ENCODE assay signal across 10 cellular contexts in the genomic region with DNA sequence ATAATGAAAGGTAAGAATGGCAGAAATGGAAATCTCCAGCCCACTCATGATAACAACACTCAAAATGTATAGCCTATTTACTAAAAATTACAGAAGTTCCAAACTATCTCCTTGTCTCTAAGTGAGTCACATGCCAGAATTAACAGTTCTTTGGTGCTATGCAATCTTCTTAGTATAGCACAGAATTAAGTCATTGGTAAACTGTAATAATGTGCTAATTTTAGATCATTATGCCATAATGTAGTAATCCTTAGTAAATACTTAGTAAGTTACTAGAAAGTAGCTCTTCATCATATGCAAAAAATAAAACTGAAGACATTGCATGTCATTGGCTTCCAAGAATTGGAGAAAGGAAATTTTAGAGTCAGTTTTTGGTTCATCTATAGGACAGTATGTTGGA. TPM values are rescaled to one million over a fixed set of nuclear protein-coding genes. Genes with fewer than 3 reads are reported as not detected.
A peak's percentile ranks its signal among the peaks of the same experiment; 100 is the strongest.
DNase-seq lines count a peak whose midpoint lies in the region; ATAC-seq and TF ChIP-seq lines count a peak whose summit lies in the region.
"Had no signal": no experiment of that assay in that cellular context is flagged by ENCODE, and none has a peak within 500 bp of the region (broad histone marks: within the 10 kb centered on the region; RNA-seq: fewer than 3 reads in every experiment).

No MANE protein-coding gene starts in this region.

- H3K36me3 Mint-ChIP-seq in activated naive CD4-positive, alpha-beta T cell treated with anti-CD3 and anti-CD28 coated beads for 36 hours (ENCODE audit: low read depth), result peaks cover 59% of the 10 kb centered on the region
- peaks cover 84% of the 10 kb centered on the region for H3K36me3 Mint-ChIP-seq in activated naive CD4-positive, alpha-beta T cell treated with anti-CD3 and anti-CD28 coated beads, Interleukin-2, amount 10 ng/mL, durations not matched to agents 7 days and 5 days
- peaks cover 75% of the 10 kb centered on the region for H3K36me3 Mint-ChIP-seq in stimulated activated effector memory CD8-positive, alpha-beta T cell treated with anti-CD3 and anti-CD28 coated beads, Interleukin-12 subunit alpha, Interleukin-12 subunit beta, amount 100 ng/mL, for 72 hours

- no peaks in the 10 kb centered on the region for H3K9me3 Mint-ChIP-seq in activated naive CD4-positive, alpha-beta T cell treated with anti-CD3 and anti-CD28 coated beads for 36 hours
- H3K9me3 Mint-ChIP-seq in activated naive CD4-positive, alpha-beta T cell treated with anti-CD3 and anti-CD28 coated beads, Interleukin-2, amount 10 ng/mL, durations not matched to agents 7 days and 5 days, result peaks cover 15% of the 10 kb centered on the region
- H3K9me3 Mint-ChIP-seq in stimulated activated effector memory CD8-positive, alpha-beta T cell treated with anti-CD3 and anti-CD28 coated beads, Interleukin-12 subunit alpha, Interleukin-12 subunit beta, amount 100 ng/mL, for 72 hours, result peaks cover 4% of the 10 kb centered on the region

- H3K4me3 ChIP-seq in RWPE2 (ENCODE audit: severe bottlenecking), result no peak overlapping the region

- ATAC-seq in RWPE2 (ENCODE audit: low read depth), result peak; percentile 24; the same call in 1 of the 3 replicates
- peak; percentile 77 for ATAC-seq in stimulated activated effector memory CD8-positive, alpha-beta T cell treated with anti-CD3 and anti-CD28 coated beads, Interleukin-12 subunit alpha, Interleukin-12 subunit beta, amount 100 ng/mL, for 72 hours
- no peak for ATAC-seq in HG02623 (IDR thresholded peaks at IDR 0.05; ENCODE audit: unreplicated experiment)

- H3K27me3 ChIP-seq in RWPE2 (ENCODE audit: insufficient read depth, poor library complexity, severe bottlenecking), result no peaks in the 10 kb centered on the region

- DNase-seq in activated naive CD4-positive, alpha-beta T cell treated with anti-CD3 and anti-CD28 coated beads for 36 hours, result no peak
- DNase-seq in activated naive CD4-positive, alpha-beta T cell treated with anti-CD3 and anti-CD28 coated beads, Interleukin-2, amount 10 ng/mL, durations not matched to agents 7 days and 5 days, result no peak
- DNase-seq in RWPE2 (ENCODE audit: low spot score), result no peak
- DNase-seq in dermis blood vessel endothelial cell, result peak; percentile 35
- no peak for DNase-seq in stimulated activated effector memory CD8-positive, alpha-beta T cell treated with anti-CD3 and anti-CD28 coated beads, Interleukin-12 subunit alpha, Interleukin-12 subunit beta, amount 100 ng/mL, for 72 hours (ENCODE audit: low spot score in 2 of 2)
- no peak for DNase-seq in head of caudate nucleus
- DNase-seq in iPS-NIHi7 (ENCODE audit: extremely low spot score), result no peak
- DNase-seq: cerebellar nuclear complex; stimulated activated CD4-positive, alpha-beta T cell treated with anti-CD3 and anti-CD28 coated beads, Interleukin-12 subunit alpha, Interleukin-12 subunit beta, amount 100 ng/mL, for 4 hours had no signal

- CTCF ChIA-PET in activated naive CD4-positive, alpha-beta T cell treated with anti-CD3 and anti-CD28 coated beads for 36 hours (lab: Charles Lee), result interaction anchor here (0.6 to 1.4 kb wide), 2 partner anchors 39 to 41 kb away, joined by 3 to 5 read pairs; no protein-coding TSS in a partner anchor
- CTCF ChIA-PET in activated naive CD4-positive, alpha-beta T cell treated with anti-CD3 and anti-CD28 coated beads, Interleukin-2, amount 10 ng/mL, durations not matched to agents 7 days and 5 days (lab: Charles Lee), result interaction anchor here (1.0 kb wide), 1 partner anchor 23 kb away, joined by 4 read pairs; no protein-coding TSS in a partner anchor

- peak overlapping the region; percentile 87 for H3K27ac ChIP-seq in RWPE2 (ENCODE audit: poor library complexity, severe bottlenecking)

- H3K4me1 Mint-ChIP-seq in activated naive CD4-positive, alpha-beta T cell treated with anti-CD3 and anti-CD28 coated beads for 36 hours (ENCODE audit: low read depth), result peaks cover 84% of the 10 kb centered on the region
- H3K4me1 Mint-ChIP-seq in activated naive CD4-positive, alpha-beta T cell treated with anti-CD3 and anti-CD28 coated beads, Interleukin-2, amount 10 ng/mL, durations not matched to agents 7 days and 5 days, result peaks cover 87% of the 10 kb centered on the region
- H3K4me1 Mint-ChIP-seq in stimulated activated effector memory CD8-positive, alpha-beta T cell treated with anti-CD3 and anti-CD28 coated beads, Interleukin-12 subunit alpha, Interleukin-12 subunit beta, amount 100 ng/mL, for 72 hours, result peaks cover 84% of the 10 kb centered on the region

- H3K36me3 ChIP-seq in RWPE2 (ENCODE audit: low read depth), result no peaks in the 10 kb centered on the region

- no peaks in the 10 kb centered on the region for H3K9me3 ChIP-seq in RWPE2 (ENCODE audit: severe bottlenecking)

- H3K4me3 Mint-ChIP-seq in activated naive CD4-positive, alpha-beta T cell treated with anti-CD3 and anti-CD28 coated beads for 36 hours, result peak overlapping the region; percentile 16
- no peak overlapping the region for H3K4me3 Mint-ChIP-seq in activated naive CD4-positive, alpha-beta T cell treated with anti-CD3 and anti-CD28 coated beads, Interleukin-2, amount 10 ng/mL, durations not matched to agents 7 days and 5 days
- H3K4me3 Mint-ChIP-seq in stimulated activated effector memory CD8-positive, alpha-beta T cell treated with anti-CD3 and anti-CD28 coated beads, Interleukin-12 subunit alpha, Interleukin-12 subunit beta, amount 100 ng/mL, for 72 hours, result peak overlapping the region; percentile 81

- peaks cover 35% of the 10 kb centered on the region for H3K4me1 ChIP-seq in RWPE2 (ENCODE audit: insufficient read depth, poor library complexity, severe bottlenecking)

- intact Hi-C loops in activated naive CD4-positive, alpha-beta T cell treated with anti-CD3 and anti-CD28 coated beads for 36 hours (cut with micrococcal nuclease), result loop anchor here (1.0 to 5.0 kb wide), 5 partner anchors 166 to 732 kb away; a partner anchor contains a TSS
- intact Hi-C loops in head of caudate nucleus (cut with DNase I), result no loop called here

- no peaks in the 10 kb centered on the region for H3K27me3 Mint-ChIP-seq in activated naive CD4-positive, alpha-beta T cell treated with anti-CD3 and anti-CD28 coated beads for 36 hours (ENCODE audit: low read depth)
- H3K27me3 Mint-ChIP-seq in activated naive CD4-positive, alpha-beta T cell treated with anti-CD3 and anti-CD28 coated beads, Interleukin-2, amount 10 ng/mL, durations not matched to agents 7 days and 5 days, result no peaks in the 10 kb centered on the region

- TF ChIP-seq CTCF in RWPE2 (IDR thresholded peaks at IDR 0.05; ENCODE audit: poor library complexity, severe bottlenecking), result no peak

- peak overlapping the region; percentile 76 for H3K27ac Mint-ChIP-seq in activated naive CD4-positive, alpha-beta T cell treated with anti-CD3 and anti-CD28 coated beads for 36 hours
- no peak overlapping the region for H3K27ac Mint-ChIP-seq in activated naive CD4-positive, alpha-beta T cell treated with anti-CD3 and anti-CD28 coated beads, Interleukin-2, amount 10 ng/mL, durations not matched to agents 7 days and 5 days
- H3K27ac Mint-ChIP-seq in stimulated activated effector memory CD8-positive, alpha-beta T cell treated with anti-CD3 and anti-CD28 coated beads, Interleukin-12 subunit alpha, Interleukin-12 subunit beta, amount 100 ng/mL, for 72 hours, result peak overlapping the region; percentile 91

RNA-seq across cellular contexts. Expression of a gene that starts 39.9 kb away (rescaled TPM):
- total RNA-seq in activated naive CD4-positive, alpha-beta T cell treated with anti-CD3 and anti-CD28 coated beads for 36 hours, result 10 to 100 TPM; 60.2 to 63.7 TPM
- total RNA-seq in dermis blood vessel endothelial cell, result 85.6 and 113 TPM in 2 replicates
